In the genomic region with DNA sequence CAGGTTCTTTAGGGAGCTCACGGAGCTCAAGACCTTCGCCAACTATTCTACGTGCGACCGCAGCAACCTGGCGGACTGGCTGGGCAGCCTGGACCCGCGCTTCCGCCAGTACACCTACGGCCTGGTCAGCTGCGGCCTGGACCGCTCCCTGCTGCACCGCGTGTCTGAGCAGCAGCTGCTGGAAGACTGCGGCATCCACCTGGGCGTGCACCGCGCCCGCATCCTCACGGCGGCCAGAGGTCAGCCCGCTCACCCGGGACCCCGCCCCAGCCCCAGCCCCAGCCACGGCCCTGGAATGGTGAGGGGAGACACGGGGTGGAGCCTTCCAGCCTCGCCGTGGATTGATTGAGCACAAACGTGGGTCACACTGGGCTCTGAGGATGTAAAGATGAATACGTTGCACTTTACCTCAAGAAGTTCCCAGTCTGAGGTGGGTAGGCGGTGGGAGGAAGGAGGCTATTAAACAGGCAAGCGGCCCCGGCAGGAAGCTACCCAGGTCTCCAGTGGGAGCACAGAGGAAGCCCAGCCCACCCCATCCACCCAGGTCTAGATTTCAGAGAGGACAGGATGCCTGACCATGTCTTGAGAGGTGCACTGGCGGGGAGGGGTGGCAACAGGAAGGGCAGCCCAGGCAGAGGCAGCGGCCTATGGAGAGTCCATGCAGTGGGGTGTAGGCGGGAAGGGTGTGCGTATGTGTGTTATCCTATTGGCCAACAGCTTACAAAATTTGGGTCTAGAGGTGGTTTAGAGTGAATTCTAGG, we compare ENCODE assay signal across 9 cellular contexts. TPM values are rescaled to one million over a fixed set of nuclear protein-coding genes. Genes with fewer than 3 reads are reported as not detected.
DNase-seq lines count a peak whose midpoint lies in the region; ATAC-seq and TF ChIP-seq lines count a peak whose summit lies in the region.
"Had no signal": no experiment of that assay in that cellular context is flagged by ENCODE, and none has a peak within 500 bp of the region (broad histone marks: within the 10 kb centered on the region; RNA-seq: fewer than 3 reads in every experiment).

No MANE protein-coding gene starts in this region.

- peaks cover 19% of the 10 kb centered on the region for H3K4me1 Mint-ChIP-seq in Caco-2 (ENCODE audit: low read depth, unreplicated experiment)
- H3K4me1 Mint-ChIP-seq in naive thymus-derived CD4-positive, alpha-beta T cell: peaks cover 8 to 48% (median 33%) of the 10 kb centered on the region in 7 donors

- H3K27ac Mint-ChIP-seq in Caco-2 (ENCODE audit: unreplicated experiment): peak overlapping the region; percentile 18
- peak overlapping the region in 8 of 9 donors; percentile 54 to 88 (median 83) for H3K27ac Mint-ChIP-seq in naive thymus-derived CD4-positive, alpha-beta T cell

- no peaks in the 10 kb centered on the region for H3K27me3 Mint-ChIP-seq in Caco-2 (ENCODE audit: insufficient read depth, unreplicated experiment)
- peaks cover 0 to 8% (median 6%) of the 10 kb centered on the region in 5 donors for H3K27me3 Mint-ChIP-seq in naive thymus-derived CD4-positive, alpha-beta T cell

- CTCF ChIA-PET in Caco-2 (lab: Charles Lee) (interaction anchor here (0.6 to 2.5 kb wide), 9 partner anchors 10 to 143 kb away, joined by 3 to 11 read pairs (median 4); partner anchors contain the start of genes IFT20, TMEM97, TNFAIP1 and VTN), RWPE1 (lab: Yijun Ruan, JAX) (no interaction called here)
- CTCF ChIA-PET in naive thymus-derived CD4-positive, alpha-beta T cell (lab: Charles Lee): interaction anchor here (0.7 kb wide), 1 partner anchor 16 kb away, joined by 3 read pairs; no protein-coding TSS in a partner anchor

- H3K4me1 ChIP-seq in Caco-2 (peaks cover 37% of the 10 kb centered on the region), colonic mucosa (no peaks in the 10 kb centered on the region)
- peaks cover 6 to 14% of the 10 kb centered on the region in 2 donors for H3K4me1 ChIP-seq in naive thymus-derived CD4-positive, alpha-beta T cell (ENCODE audit: control insufficient read depth in 2 of 2, insufficient read depth in 2 of 2, low read length in 2 of 2)

- POLR2A ChIA-PET in Caco-2 (lab: Charles Lee) (interaction anchor here (1.1 to 2.3 kb wide), 8 partner anchors 10 to 90 kb away, joined by 3 to 18 read pairs (median 10); partner anchors contain the start of genes IFT20, POLDIP2, SLC46A1 and TNFAIP1), RWPE1 (lab: Yijun Ruan, JAX; ENCODE audit: low non-redundant PET) (no interaction called here)
- POLR2A ChIA-PET in naive thymus-derived CD4-positive, alpha-beta T cell (lab: Charles Lee): interaction anchor here (0.6 to 2.2 kb wide), 7 partner anchors 10 to 214 kb away, joined by 3 to 13 read pairs (median 6); partner anchors contain the start of genes IFT20, POLDIP2, SARM1 and SPAG5

- H3K27ac ChIP-seq in colonic mucosa (peak overlapping the region; percentile 51), RWPE1 (no peak overlapping the region), WERI-Rb-1 (no peak overlapping the region)
- H3K27ac ChIP-seq in naive thymus-derived CD4-positive, alpha-beta T cell (ENCODE audit: low read depth, low read length): peak overlapping the region; percentile 67

- H3K4me3 Mint-ChIP-seq in Caco-2 (ENCODE audit: unreplicated experiment): peak overlapping the region; percentile 89
- H3K4me3 Mint-ChIP-seq in naive thymus-derived CD4-positive, alpha-beta T cell: peak overlapping the region; percentile 88 to 96 (median 94)

- H3K27me3 ChIP-seq in Caco-2 (replicated peaks; ENCODE audit: control insufficient read depth, insufficient read depth, low read length): no peaks in the 10 kb centered on the region
- peaks cover 7% of the 10 kb centered on the region for H3K27me3 ChIP-seq in colonic mucosa
- H3K27me3 ChIP-seq in naive thymus-derived CD4-positive, alpha-beta T cell (ENCODE audit: control insufficient read depth in 2 of 2, insufficient read depth in 2 of 2, low read length in 2 of 2): no peaks in the 10 kb centered on the region
- H3K27me3 ChIP-seq in WERI-Rb-1 (ENCODE audit: insufficient read depth, low read depth, severe bottlenecking): no peaks in the 10 kb centered on the region

- ATAC-seq in HG03066 (IDR thresholded peaks at IDR 0.05; ENCODE audit: low read depth, unreplicated experiment) (peak; percentile 16), HG02970 (IDR thresholded peaks at IDR 0.05; ENCODE audit: low FRiP score, unreplicated experiment) (no peak)
- peak; percentile 17 for ATAC-seq in naive thymus-derived CD4-positive, alpha-beta T cell

- BruUV-seq in Caco-2 (replicated peaks; lab: Mats Ljungman, UMichigan): no TSS peak

- peak overlapping the region; percentile 41 to 63 for H3K9ac ChIP-seq in colonic mucosa (ENCODE audit: low read depth in 2 of 2, low read length in 2 of 2)

- H3K36me3 Mint-ChIP-seq in Caco-2 (ENCODE audit: insufficient read depth, unreplicated experiment): peaks cover under 1% of the 10 kb centered on the region
- H3K36me3 Mint-ChIP-seq in naive thymus-derived CD4-positive, alpha-beta T cell: peaks cover 0 to 24% (median 15%) of the 10 kb centered on the region in 5 donors

- H3K4me3 ChIP-seq in Caco-2 (ENCODE audit: low read depth, low read length) (peak overlapping the region; percentile 52), colonic mucosa (peak overlapping the region; percentile 72), WERI-Rb-1 (ENCODE audit: low read depth, low read length) (no peak overlapping the region)
- peak overlapping the region; percentile 78 for H3K4me3 ChIP-seq in naive thymus-derived CD4-positive, alpha-beta T cell (ENCODE audit: low read length)

- H3K9me3 Mint-ChIP-seq in Caco-2 (ENCODE audit: unreplicated experiment): no peaks in the 10 kb centered on the region
- H3K9me3 Mint-ChIP-seq in naive thymus-derived CD4-positive, alpha-beta T cell: no peaks in the 10 kb centered on the region

- intact Hi-C loops in Caco-2 (cut with micrococcal nuclease; ENCODE audit: unreplicated experiment): loop anchor here (2.0 kb wide), 2 partner anchors 20 to 28 kb away; partner anchors contain the start of gene POLDIP2
- intact Hi-C loops in colonic mucosa (cut with DNase I): no loop called here
- intact Hi-C loops in naive thymus-derived CD4-positive, alpha-beta T cell (cut with micrococcal nuclease): loop anchor here (1.0 to 2.0 kb wide), 2 partner anchors 28 kb away; partner anchors contain the start of gene POLDIP2 (in 2 of the 2)

- H3K36me3 ChIP-seq in Caco-2 (ENCODE audit: control insufficient read depth, insufficient read depth, low read length) (no peaks in the 10 kb centered on the region), colonic mucosa (no peaks in the 10 kb centered on the region), WERI-Rb-1 (peaks cover 59% of the 10 kb centered on the region)
- peaks cover 0 to 33% (median 4%) of the 10 kb centered on the region in 3 experiments for H3K36me3 ChIP-seq in naive thymus-derived CD4-positive, alpha-beta T cell (ENCODE audit: control insufficient read depth in 2 of 3, insufficient read depth in 3 of 3, low read length in 3 of 3)

- TF ChIP-seq CTCF in Caco-2 (IDR thresholded peaks at IDR 0.05; ENCODE audit: insufficient read depth in 1 of 2, low read depth in 1 of 2, low read length in 1 of 2, severe bottlenecking in 1 of 2, unreplicated experiment in 1 of 2): no peak
- no peak for TF ChIP-seq CTCF in colonic mucosa (IDR thresholded peaks at IDR 0.05)
- no peak for TF ChIP-seq CTCF in RWPE1 (conservative IDR thresholded peaks at IDR 0.05; ENCODE audit: low read depth)
- TF ChIP-seq CTCF in WERI-Rb-1 (IDR thresholded peaks at IDR 0.05; ENCODE audit: low read depth, low read length): no peak

- peak; percentile 79 to 80 for DNase-seq in Caco-2
- DNase-seq in colonic mucosa: peak; percentile 55
- no peak for DNase-seq in naive thymus-derived CD4-positive, alpha-beta T cell
- no peak for DNase-seq in cerebellum (ENCODE audit: low spot score)
- no peak for DNase-seq in RWPE1 (ENCODE audit: low spot score)
- no peak for DNase-seq in WERI-Rb-1

- H3K9me3 ChIP-seq in Caco-2 (no peaks in the 10 kb centered on the region), colonic mucosa (no peaks in the 10 kb centered on the region), WERI-Rb-1 (ENCODE audit: severe bottlenecking) (no peaks in the 10 kb centered on the region)
- no peaks in the 10 kb centered on the region for H3K9me3 ChIP-seq in naive thymus-derived CD4-positive, alpha-beta T cell (ENCODE audit: control insufficient read depth in 2 of 3, low read length in 3 of 3)

RNA-seq across cellular contexts. Expression of gene SARM1, which starts 13.7 kb away (rescaled TPM):
- total RNA-seq in Caco-2 (2022) (32.8 and 34.4 TPM in 2 replicates), colonic mucosa (10 to 100 TPM in 1 of 2 donors, 1 to 10 TPM in 1; 7.7 to 10.8 TPM), cerebellum (31.9 TPM)
- total RNA-seq in naive thymus-derived CD4-positive, alpha-beta T cell: 10 to 100 TPM; 21.8 to 34.1 (median 27.2) TPM
- polyA plus RNA-seq in naive thymus-derived CD4-positive, alpha-beta T cell: 1 to 10 TPM; 5.2 to 8.4 TPM

RNA-seq across cellular contexts. Expression of gene VTN, which starts 15.1 kb away (rescaled TPM):
- total RNA-seq in Caco-2 (2022) (273 and 298 TPM in 2 replicates), colonic mucosa (1 to 10 TPM in 1 of 2 donors, not detected in 1; 1.8 TPM), cerebellum (0.64 TPM)
- under 1 TPM in 2 of 5 experiments, not detected in 3; 0.19 to 0.65 TPM for total RNA-seq in naive thymus-derived CD4-positive, alpha-beta T cell
- polyA plus RNA-seq in naive thymus-derived CD4-positive, alpha-beta T cell: under 1 TPM in 1 of 2 donors, not detected in 1; 0.08 TPM

RNA-seq across cellular contexts. Expression of gene SEBOX, which starts 20.2 kb away (rescaled TPM):
- not detected in 2 replicates for total RNA-seq in Caco-2 (2022)
- total RNA-seq in colonic mucosa: not detected
- total RNA-seq in naive thymus-derived CD4-positive, alpha-beta T cell: not detected
- polyA plus RNA-seq in naive thymus-derived CD4-positive, alpha-beta T cell: not detected
- total RNA-seq in cerebellum: not detected
- total RNA-seq: T-helper 2 cell treated with Interferon-gamma antibody and Interleukin-4, amounts not matched to agents 100 ng/mL and 5 ng/mL, for 36 hours had no signal

RNA-seq across cellular contexts. Expression of gene SLC46A1, which starts 20.8 kb away (rescaled TPM):
- total RNA-seq in Caco-2 (2022): 114 and 128 TPM in 2 replicates
- total RNA-seq in colonic mucosa: 1 to 10 TPM; 4.3 to 5.4 TPM
- total RNA-seq in naive thymus-derived CD4-positive, alpha-beta T cell: 1 to 10 TPM; 1.9 to 5.1 (median 3.6) TPM
- 1 to 10 TPM; 1.8 to 3.3 TPM for polyA plus RNA-seq in naive thymus-derived CD4-positive, alpha-beta T cell
- 19.3 TPM for total RNA-seq in cerebellum

RNA-seq across cellular contexts. Expression of gene POLDIP2, which starts 27.9 kb away (rescaled TPM):
- total RNA-seq in Caco-2 (2022) (257 and 265 TPM in 2 replicates), colonic mucosa (100 to 1,000 TPM in 1 of 2 donors, 10 to 100 TPM in 1; 80.3 to 132 TPM), cerebellum (30.8 TPM)
- total RNA-seq in naive thymus-derived CD4-positive, alpha-beta T cell: 10 to 100 TPM; 27.9 to 64.9 (median 29.8) TPM
- polyA plus RNA-seq in naive thymus-derived CD4-positive, alpha-beta T cell: 10 to 100 TPM; 85.0 to 89.3 TPM

Comparison
In these comparisons a context has a peak if more than half of its experiments do, and no peak if none do; other contexts are left out.
1. DNase-seq: peak in Caco-2 (2 of 2) and colonic mucosa (single experiment); none in naive thymus-derived CD4-positive, alpha-beta T cell (0 of 9), cerebellum (single experiment), RWPE1 (single experiment) and WERI-Rb-1 (single experiment).
2. H3K27ac ChIP-seq: peak in colonic mucosa (single experiment) and naive thymus-derived CD4-positive, alpha-beta T cell (single experiment); none in RWPE1 (single experiment) and WERI-Rb-1 (single experiment).
3. RNA of gene VTN, which starts 15.1 kb away (total RNA-seq): 273 to 298 TPM in Caco-2; 1.8 TPM in colonic mucosa, 0.64 TPM in cerebellum (single experiment) and 0.19 to 0.65 TPM in naive thymus-derived CD4-positive, alpha-beta T cell; every median in the first group is over 10 times any median in the second.